ENCODE assay signal across 16 cellular contexts in the genomic region with DNA sequence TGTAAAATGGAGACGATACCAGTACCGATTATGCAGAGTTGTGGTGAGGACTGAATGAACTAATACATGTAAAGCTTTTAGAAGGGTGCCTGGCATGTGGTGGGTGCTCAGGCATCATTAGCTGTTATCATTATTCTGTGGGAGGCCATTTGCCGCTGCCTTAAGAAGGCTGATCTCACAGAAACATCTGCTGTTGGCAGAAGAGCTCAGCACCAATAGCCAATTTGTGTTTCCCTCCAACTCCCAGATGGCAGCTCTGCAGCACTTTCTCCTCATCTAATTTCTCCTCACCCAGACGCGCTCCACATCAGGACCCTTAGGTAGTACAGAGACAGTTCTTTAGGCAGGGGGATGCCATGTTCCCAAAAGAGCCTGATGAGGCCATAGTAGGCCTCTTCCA. TPM values are rescaled to one million over a fixed set of nuclear protein-coding genes. Genes with fewer than 3 reads are reported as not detected.
DNase-seq lines count a peak whose midpoint lies in the region; ATAC-seq, FAIRE-seq and TF ChIP-seq lines count a peak whose summit lies in the region.
"Had no signal": no experiment of that assay in that cellular context is flagged by ENCODE, and none has a peak within 500 bp of the region (broad histone marks: within the 10 kb centered on the region; RNA-seq: fewer than 3 reads in every experiment).

No MANE protein-coding gene starts in this region.

- intact Hi-C loops in lower lobe of right lung (cut with DNase I) (no loop called here), transverse colon (cut with DNase I; ENCODE audit: low total_unique reads) (no loop called here)

- peak overlapping the region; percentile 72 for H2AFZ ChIP-seq in astrocyte (ENCODE audit: low read depth, low read length)

- peaks cover 3% of the 10 kb centered on the region for H3K36me3 Mint-ChIP-seq in astrocyte (ENCODE audit: low read depth, unreplicated experiment)
- H3K36me3 Mint-ChIP-seq: mesothelial cell of epicardium had no signal

- no peak overlapping the region for H3K27ac Mint-ChIP-seq in astrocyte (ENCODE audit: unreplicated experiment)
- H3K27ac Mint-ChIP-seq: activated CD4-positive, alpha-beta memory T cell treated with anti-CD3 and anti-CD28 coated beads, Interleukin-2, amount 10 ng/mL, durations not matched to agents 7 days and 5 days; activated naive CD8-positive, alpha-beta T cell treated with anti-CD3 and anti-CD28 coated beads, Interleukin-2, amount 50 U/mL, for 24 hours; mesothelial cell of epicardium had no signal

- H3K4me3 ChIP-seq in astrocyte (ENCODE audit: insufficient read depth, low read depth, low read length) (no peak overlapping the region), lower lobe of right lung (no peak overlapping the region), transverse colon (no peak overlapping the region)
- H3K4me3 ChIP-seq: BLaER1 treated with 17β-estradiol and CSF1 and Interleukin-3, amounts not matched to agents 10 nM and 100 nM; gastroesophageal sphincter had no signal

- H3K4me1 Mint-ChIP-seq in astrocyte (ENCODE audit: low read depth, unreplicated experiment): peaks cover 20% of the 10 kb centered on the region

- no peak overlapping the region for H3K9ac ChIP-seq in astrocyte (ENCODE audit: low read length)
- H3K9ac ChIP-seq: BLaER1 treated with 17β-estradiol and CSF1 and Interleukin-3, amounts not matched to agents 10 nM and 100 nM had no signal

- 92 to 100% methylated on average over 3 to 5 of the region's 5 CpGs for WGBS in transverse colon (ENCODE audit: low coverage in 1 of 2), 2 donors

- ATAC-seq in lower lobe of right lung (no peak), GM19397 (IDR thresholded peaks at IDR 0.05; ENCODE audit: unreplicated experiment) (no peak)
- ATAC-seq: activated naive CD8-positive, alpha-beta T cell treated with anti-CD3 and anti-CD28 coated beads, Interleukin-2, amount 50 U/mL, for 24 hours had no signal

- no peaks in the 10 kb centered on the region for H3K79me2 ChIP-seq in astrocyte (ENCODE audit: insufficient read depth, low read length)

- H3K4me1 ChIP-seq in astrocyte (ENCODE audit: insufficient read depth, low read length) (peaks cover 25% of the 10 kb centered on the region), lower lobe of right lung (peaks cover 32% of the 10 kb centered on the region), transverse colon (peaks cover 4 to 8% (median 7%) of the 10 kb centered on the region in 4 donors)

- TF ChIP-seq POLR2A in transverse colon (IDR thresholded peaks at IDR 0.05): no peak

- peaks cover 2% of the 10 kb centered on the region for H3K9me3 Mint-ChIP-seq in astrocyte (ENCODE audit: unreplicated experiment)
- H3K9me3 Mint-ChIP-seq: activated CD4-positive, alpha-beta memory T cell treated with anti-CD3 and anti-CD28 coated beads, Interleukin-2, amount 10 ng/mL, durations not matched to agents 7 days and 5 days; activated naive CD8-positive, alpha-beta T cell treated with anti-CD3 and anti-CD28 coated beads, Interleukin-2, amount 50 U/mL, for 24 hours; mesothelial cell of epicardium had no signal

- in situ Hi-C loops in transverse colon (cut with MboI; ENCODE audit: low pct_ligation_motif_present in 1 of 4, low pct_unique_long_range_greater_than_20kb in 1 of 4, low sequenced_read_pairs in 3 of 4): no loop called here

- H3K9me3 ChIP-seq in astrocyte (ENCODE audit: insufficient read depth, low read depth, low read length): no peaks in the 10 kb centered on the region
- no peaks in the 10 kb centered on the region for H3K9me3 ChIP-seq in lower lobe of right lung
- no peaks in the 10 kb centered on the region for H3K9me3 ChIP-seq in transverse colon
- H3K9me3 ChIP-seq: BLaER1 treated with 17β-estradiol and CSF1 and Interleukin-3, amounts not matched to agents 10 nM and 100 nM; gastroesophageal sphincter had no signal

- no peaks in the 10 kb centered on the region for H3K36me3 ChIP-seq in astrocyte (ENCODE audit: insufficient read depth, low read length)
- H3K36me3 ChIP-seq in lower lobe of right lung: no peaks in the 10 kb centered on the region
- H3K36me3 ChIP-seq in transverse colon: no peaks in the 10 kb centered on the region
- H3K36me3 ChIP-seq: BLaER1 treated with 17β-estradiol and CSF1 and Interleukin-3, amounts not matched to agents 10 nM and 100 nM; gastroesophageal sphincter had no signal

- FAIRE-seq in astrocyte (lab: Jason Lieb, UNC): no peak
- FAIRE-seq: colon had no signal

- H3K27ac ChIP-seq in astrocyte (ENCODE audit: low read depth, low read length) (peak overlapping the region; percentile 59), lower lobe of right lung (peak overlapping the region; percentile 26), transverse colon (peak overlapping the region in 3 of 4 donors; percentile 12 to 30 (median 14))
- H3K27ac ChIP-seq: BLaER1 treated with 17β-estradiol and CSF1 and Interleukin-3, amounts not matched to agents 10 nM and 100 nM had no signal

- TF ChIP-seq CTCF in astrocyte (IDR thresholded peaks at IDR 0.05; ENCODE audit: insufficient read depth, low read depth, low read length) (no peak), lower lobe of right lung (IDR thresholded peaks at IDR 0.05) (no peak), transverse colon (IDR thresholded peaks at IDR 0.05) (no peak)

- no peak for TF ChIP-seq EP300 in transverse colon (IDR thresholded peaks at IDR 0.05; ENCODE audit: low read depth)

- DNase-seq in NCI-H1694 treated with DMSO at 0.1 percent for 48 hours (lab: John Stamatoyannopoulos, UW): peak; percentile 78
- no peak for DNase-seq in astrocyte (ENCODE audit: low read depth)
- no peak for DNase-seq in lower lobe of right lung
- no peak for DNase-seq in transverse colon
- DNase-seq in DMS53 (lab: John Stamatoyannopoulos, UW): no peak
- no peak for DNase-seq in GF-D8 (lab: John Stamatoyannopoulos, UW)
- DNase-seq: activated CD4-positive, alpha-beta memory T cell treated with anti-CD3 and anti-CD28 coated beads, Interleukin-2, amount 10 ng/mL, durations not matched to agents 7 days and 5 days; activated naive CD8-positive, alpha-beta T cell treated with anti-CD3 and anti-CD28 coated beads, Interleukin-2, amount 50 U/mL, for 24 hours; KG1; occipital lobe; stimulated activated naive CD4-positive, alpha-beta T cell treated with Interleukin-2 at 50 U/mL for 16 hours had no signal

- H3K4me3 Mint-ChIP-seq in astrocyte (ENCODE audit: unreplicated experiment): no peak overlapping the region
- H3K4me3 Mint-ChIP-seq: activated CD4-positive, alpha-beta memory T cell treated with anti-CD3 and anti-CD28 coated beads, Interleukin-2, amount 10 ng/mL, durations not matched to agents 7 days and 5 days; activated naive CD8-positive, alpha-beta T cell treated with anti-CD3 and anti-CD28 coated beads, Interleukin-2, amount 50 U/mL, for 24 hours; mesothelial cell of epicardium had no signal

- H3K27me3 Mint-ChIP-seq in astrocyte (ENCODE audit: low read depth, unreplicated experiment): peaks cover 16% of the 10 kb centered on the region

- no peaks in the 10 kb centered on the region for H4K20me1 ChIP-seq in astrocyte (ENCODE audit: insufficient read depth, low read length)
- H4K20me1 ChIP-seq: BLaER1 treated with 17β-estradiol and CSF1 and Interleukin-3, amounts not matched to agents 10 nM and 100 nM had no signal

- H3K27me3 ChIP-seq in astrocyte (ENCODE audit: insufficient read depth, low read length) (peaks cover 1% of the 10 kb centered on the region), lower lobe of right lung (ENCODE audit: low read depth) (no peaks in the 10 kb centered on the region), transverse colon (no peaks in the 10 kb centered on the region)
- H3K27me3 ChIP-seq: BLaER1 treated with 17β-estradiol and CSF1 and Interleukin-3, amounts not matched to agents 10 nM and 100 nM; gastroesophageal sphincter had no signal

- H3K4me2 ChIP-seq in astrocyte (ENCODE audit: low read length): peak overlapping the region; percentile 71

RNA-seq across cellular contexts. Expression of a gene that starts 15.8 kb away (rescaled TPM):
- 12.9 and 20.8 TPM in 2 replicates for total RNA-seq in astrocyte
- total RNA-seq in lower lobe of right lung: 67.0 TPM
- 1 to 10 TPM; 2.0 to 9.6 (median 5.5) TPM for total RNA-seq in transverse colon
